22 cellular contexts compared by ENCODE assay signal in the genomic region with DNA sequence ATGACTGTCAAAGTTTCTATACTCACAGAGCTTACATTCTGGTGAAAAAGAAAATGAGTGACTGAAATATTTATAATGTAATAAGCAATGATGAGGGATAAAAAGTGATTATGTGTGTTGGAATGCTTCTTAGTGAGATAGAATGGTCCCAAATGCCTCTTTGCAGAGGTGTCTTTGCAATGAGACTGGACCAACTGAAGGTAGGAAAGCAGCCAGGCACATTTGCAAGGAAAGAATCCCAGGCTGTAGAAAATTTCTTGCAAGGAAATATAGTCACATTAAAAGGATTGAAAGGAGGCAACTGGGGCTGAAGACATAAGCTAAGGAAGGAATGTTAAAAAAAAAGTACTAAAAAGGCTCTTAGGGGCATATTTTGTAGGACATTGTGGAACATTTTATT.
"Had no signal": no experiment of that assay in that cellular context is flagged by ENCODE, and none has a peak within 500 bp of the region (broad histone marks: within the 10 kb centered on the region; RNA-seq: fewer than 3 reads in every experiment).

No MANE protein-coding gene starts in this region.

- H3K27me3 Mint-ChIP-seq: stimulated activated memory B cell treated with anti-CD40 and anti-IgM and Interleukin-4, amounts not matched to agents 10 μg/mL and 1 μg/mL and 100 μg/mL, for 72 hours had no signal

- H3K4me1 ChIP-seq: gastrocnemius medialis, uterus had no signal

- DNase-seq: activated CD4-positive, alpha-beta memory T cell treated with anti-CD3 and anti-CD28 coated beads for 36 hours; activated CD4-positive, alpha-beta T cell treated with anti-CD3 and anti-CD28 coated beads for 48 hours; activated effector memory CD4-positive, alpha-beta T cell treated with Interleukin-2 at 50 U/mL for 16 hours; activated naive CD4-positive, alpha-beta T cell treated with anti-CD3 and anti-CD28 coated beads for 36 hours; activated naive CD8-positive, alpha-beta T cell treated with anti-CD3 and anti-CD28 coated beads, Interleukin-2, amount 10 ng/mL, durations not matched to agents 7 days and 5 days; activated T-cell treated with anti-CD3 and anti-CD28 coated beads, Interleukin-2, amount 50 U/mL, for 72 hours; amygdala; gastrocnemius medialis; hypothalamus; left ventricle myocardium superior; pancreas; right cardiac atrium; stomach; uterus had no signal

- H3K9me3 ChIP-seq: neutrophil, pancreas, suprapubic skin, uterus had no signal

- H3K36me3 Mint-ChIP-seq: activated CD4-positive, alpha-beta memory T cell treated with anti-CD3 and anti-CD28 coated beads for 36 hours; activated naive CD8-positive, alpha-beta T cell treated with anti-CD3 and anti-CD28 coated beads, Interleukin-2, amount 10 ng/mL, durations not matched to agents 7 days and 5 days; memory B cell; stimulated activated memory B cell treated with anti-CD40 and anti-IgM and Interleukin-4, amounts not matched to agents 10 μg/mL and 1 μg/mL and 100 μg/mL, for 72 hours had no signal

- H3K27ac ChIP-seq: gastrocnemius medialis, neutrophil, pancreas, stomach, suprapubic skin, tibial nerve, uterus had no signal

- H3K4me3 ChIP-seq: gastrocnemius medialis, pancreas, skin epidermis, stomach, suprapubic skin, tibial nerve, uterus had no signal

- H3K4me1 Mint-ChIP-seq: activated naive CD8-positive, alpha-beta T cell treated with anti-CD3 and anti-CD28 coated beads, Interleukin-2, amount 10 ng/mL, durations not matched to agents 7 days and 5 days; memory B cell; stimulated activated memory B cell treated with anti-CD40 and anti-IgM and Interleukin-4, amounts not matched to agents 10 μg/mL and 1 μg/mL and 100 μg/mL, for 72 hours had no signal

- H3K4me3 Mint-ChIP-seq: activated CD4-positive, alpha-beta memory T cell treated with anti-CD3 and anti-CD28 coated beads for 36 hours; activated naive CD4-positive, alpha-beta T cell treated with anti-CD3 and anti-CD28 coated beads for 36 hours; activated naive CD8-positive, alpha-beta T cell treated with anti-CD3 and anti-CD28 coated beads, Interleukin-2, amount 10 ng/mL, durations not matched to agents 7 days and 5 days; activated T-cell treated with anti-CD3 and anti-CD28 coated beads, Interleukin-2, amount 50 U/mL, for 72 hours; memory B cell; natural killer cell treated with Interleukin-12 subunit alpha and Interleukin-12 subunit beta and Interleukin-15 and Interleukin-18, amount 100 ng/mL, for 72 hours; stimulated activated memory B cell treated with anti-CD40 and anti-IgM and Interleukin-4, amounts not matched to agents 10 μg/mL and 1 μg/mL and 100 μg/mL, for 72 hours; T-helper 1 cell treated with Interleukin-12 subunit alpha and Interleukin-12 subunit beta and Interleukin-4 antibody, amounts not matched to agents 30 μg/mL and 1 μg/mL, for 36 hours had no signal

- H3K27me3 ChIP-seq: gastrocnemius medialis, neutrophil, pancreas, stomach, suprapubic skin, tibial nerve, uterus had no signal

- H3K27ac Mint-ChIP-seq: activated CD4-positive, alpha-beta memory T cell treated with anti-CD3 and anti-CD28 coated beads for 36 hours; activated naive CD4-positive, alpha-beta T cell treated with anti-CD3 and anti-CD28 coated beads for 36 hours; activated naive CD8-positive, alpha-beta T cell treated with anti-CD3 and anti-CD28 coated beads, Interleukin-2, amount 10 ng/mL, durations not matched to agents 7 days and 5 days; activated T-cell treated with anti-CD3 and anti-CD28 coated beads, Interleukin-2, amount 50 U/mL, for 72 hours; memory B cell; natural killer cell treated with Interleukin-12 subunit alpha and Interleukin-12 subunit beta and Interleukin-15 and Interleukin-18, amount 100 ng/mL, for 72 hours; stimulated activated memory B cell treated with anti-CD40 and anti-IgM and Interleukin-4, amounts not matched to agents 10 μg/mL and 1 μg/mL and 100 μg/mL, for 72 hours; T-helper 1 cell treated with Interleukin-12 subunit alpha and Interleukin-12 subunit beta and Interleukin-4 antibody, amounts not matched to agents 30 μg/mL and 1 μg/mL, for 36 hours had no signal

- H3K36me3 ChIP-seq: gastrocnemius medialis, neutrophil, pancreas, stomach, suprapubic skin, tibial nerve, uterus had no signal

- ATAC-seq: activated T-cell treated with anti-CD3 and anti-CD28 coated beads, Interleukin-2, amount 50 U/mL, for 72 hours; left ventricle myocardium superior; natural killer cell treated with Interleukin-12 subunit alpha and Interleukin-12 subunit beta and Interleukin-15 and Interleukin-18, amount 100 ng/mL, for 72 hours; stimulated activated memory B cell treated with anti-CD40 and anti-IgM and Interleukin-4, amounts not matched to agents 10 μg/mL and 1 μg/mL and 100 μg/mL, for 72 hours had no signal
